Comparison of ENCODE assay signal across 19 cellular contexts in the genomic region with DNA sequence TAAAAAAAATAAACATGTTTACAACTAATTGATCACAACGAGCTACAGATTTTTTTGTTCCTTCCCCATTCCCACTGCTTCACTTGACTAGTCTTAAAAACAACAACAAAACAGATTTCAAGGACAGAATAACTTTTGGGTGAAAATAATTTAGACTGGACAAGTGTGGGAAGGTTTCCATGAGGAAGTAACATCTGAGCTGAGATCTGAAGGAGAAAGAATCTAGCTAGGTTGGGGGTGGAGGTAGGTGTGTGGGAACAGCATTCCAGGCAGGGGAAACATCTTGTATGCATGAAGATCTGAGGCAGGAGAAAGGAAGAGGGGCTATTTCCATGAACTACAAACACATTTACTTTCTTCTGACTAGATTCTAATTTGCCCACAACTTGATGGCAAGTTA. TPM values are rescaled to one million over a fixed set of nuclear protein-coding genes. Genes with fewer than 3 reads are reported as not detected.
DNase-seq lines count a peak whose midpoint lies in the region; ATAC-seq and TF ChIP-seq lines count a peak whose summit lies in the region.
"Had no signal": no experiment of that assay in that cellular context is flagged by ENCODE, and none has a peak within 500 bp of the region (broad histone marks: within the 10 kb centered on the region; RNA-seq: fewer than 3 reads in every experiment).

No MANE protein-coding gene starts in this region.

- ATAC-seq in activated T-helper 17 cell treated with anti-CD3 and anti-CD28 coated beads, Interleukin-2, amount 50 U/mL, for 72 hours (replicated peaks) = no peak

- H3K9me3 Mint-ChIP-seq in activated naive CD4-positive, alpha-beta T cell treated with anti-CD3 and anti-CD28 coated beads, Interleukin-2, amount 10 ng/mL, durations not matched to agents 7 days and 5 days = no peaks in the 10 kb centered on the region
- H3K9me3 Mint-ChIP-seq in activated T-helper 17 cell treated with anti-CD3 and anti-CD28 coated beads, Interleukin-2, amount 50 U/mL, for 72 hours = no peaks in the 10 kb centered on the region

- CTCF ChIA-PET in activated naive CD4-positive, alpha-beta T cell treated with anti-CD3 and anti-CD28 coated beads, Interleukin-2, amount 10 ng/mL, durations not matched to agents 7 days and 5 days (lab: Charles Lee) = interaction anchor here (0.9 to 4.3 kb wide), 10 partner anchors 9 to 447 kb away, joined by 3 to 20 read pairs (median 6); partner anchors contain the start of genes BRD7 and CNEP1R1
- CTCF ChIA-PET in GM10248 (lab: Yijun Ruan, JAX) = interaction anchor here (0.8 to 9.9 kb wide), 11 partner anchors 7 to 446 kb away, joined by 3 to 103 read pairs (median 13); partner anchors contain the start of genes BRD7 and CNEP1R1

- no peak overlapping the region for H2AK5ac ChIP-seq in mesendoderm (ENCODE audit: low read length)

- H2BK120ac ChIP-seq in mesendoderm (ENCODE audit: low read depth, low read length) = no peak overlapping the region

- H3K27ac Mint-ChIP-seq in activated naive CD4-positive, alpha-beta T cell treated with anti-CD3 and anti-CD28 coated beads, Interleukin-2, amount 10 ng/mL, durations not matched to agents 7 days and 5 days = peak overlapping the region; percentile 22
- H3K27ac Mint-ChIP-seq in activated T-helper 17 cell treated with anti-CD3 and anti-CD28 coated beads, Interleukin-2, amount 50 U/mL, for 72 hours = peak overlapping the region; percentile 84

- peaks cover 10% of the 10 kb centered on the region for H3K79me1 ChIP-seq in mesendoderm (ENCODE audit: low read length)

- no peak overlapping the region for H3K4me3 Mint-ChIP-seq in activated naive CD4-positive, alpha-beta T cell treated with anti-CD3 and anti-CD28 coated beads, Interleukin-2, amount 10 ng/mL, durations not matched to agents 7 days and 5 days
- peak overlapping the region; percentile 28 for H3K4me3 Mint-ChIP-seq in activated T-helper 17 cell treated with anti-CD3 and anti-CD28 coated beads, Interleukin-2, amount 50 U/mL, for 72 hours

- H3K27me3 ChIP-seq in mesendoderm (ENCODE audit: insufficient read depth, low read length, poor library complexity) = no peaks in the 10 kb centered on the region
- H3K27me3 ChIP-seq in tibial artery = no peaks in the 10 kb centered on the region
- H3K27me3 ChIP-seq: neutrophil, right atrium auricular region had no signal

- H3K9me3 ChIP-seq in tibial artery = no peaks in the 10 kb centered on the region
- H3K9me3 ChIP-seq: neutrophil, right atrium auricular region, SK-N-SH had no signal

- H3K27ac ChIP-seq in mesendoderm (ENCODE audit: low read depth, low read length) (no peak overlapping the region), tibial artery (peak overlapping the region; percentile 65 to 67)
- H3K27ac ChIP-seq: neutrophil, right atrium auricular region had no signal

- H4K5ac ChIP-seq in mesendoderm (ENCODE audit: low read length) = no peak overlapping the region

- H4K8ac ChIP-seq in mesendoderm (ENCODE audit: low read depth, low read length) = no peak overlapping the region

- H3K9ac ChIP-seq in mesendoderm (ENCODE audit: low read length) = no peak overlapping the region
- H3K9ac ChIP-seq: SK-N-SH had no signal

- H3K18ac ChIP-seq in mesendoderm (ENCODE audit: low read length) = no peak overlapping the region

- peaks cover 54% of the 10 kb centered on the region for H3K36me3 Mint-ChIP-seq in activated naive CD4-positive, alpha-beta T cell treated with anti-CD3 and anti-CD28 coated beads, Interleukin-2, amount 10 ng/mL, durations not matched to agents 7 days and 5 days
- peaks cover 93% of the 10 kb centered on the region for H3K36me3 Mint-ChIP-seq in activated T-helper 17 cell treated with anti-CD3 and anti-CD28 coated beads, Interleukin-2, amount 50 U/mL, for 72 hours (ENCODE audit: low read depth)

- no CpG with 5 or more reads among the region's 1 CpG for WGBS in mesendoderm (ENCODE audit: extremely low coverage, insufficient coverage, low lambda C conversion rate)

- DNase-seq in activated naive CD4-positive, alpha-beta T cell treated with anti-CD3 and anti-CD28 coated beads, Interleukin-2, amount 10 ng/mL, durations not matched to agents 7 days and 5 days = no peak
- DNase-seq in activated naive CD4-positive, alpha-beta T cell treated with anti-CD3 and anti-CD28 coated beads, Interleukin-2, amount 50 U/mL, for 16 hours = no peak
- DNase-seq in mesendoderm (peak; percentile 34), tibial artery (no peak), SW480 (ENCODE audit: low spot score) (no peak), NCI-H2227 (lab: John Stamatoyannopoulos, UW; ENCODE audit: unreplicated experiment) (no peak), GM10248 (ENCODE audit: extremely low spot score) (no peak)
- DNase-seq: activated CD8-positive, alpha-beta memory T cell treated with anti-CD3 and anti-CD28 coated beads for 24 hours; GOT3; midbrain; NCI-H187 treated with DMSO at 0.1 percent for 48 hours; NCI-H446 treated with DMSO at 0.1 percent for 48 hours; NK-92 treated with Interleukin-12 subunit alpha and Interleukin-12 subunit beta, amount 100 ng/mL, for 24 hours; SK-N-SH; stimulated activated naive CD4-positive, alpha-beta T cell had no signal

- H3K56ac ChIP-seq in mesendoderm (ENCODE audit: low read length) = no peak overlapping the region

- H3K4ac ChIP-seq in mesendoderm (ENCODE audit: low read depth, low read length) = no peak overlapping the region

- intact Hi-C loops in tibial artery (cut with DNase I; ENCODE audit: low total_unique reads) = loop anchor here (5.0 to 10.0 kb wide), 4 partner anchors 115 to 385 kb away; partner anchors contain the start of gene CYLD

- no peak overlapping the region for H3K23ac ChIP-seq in mesendoderm (ENCODE audit: low read length)

- no peak overlapping the region for H2BK15ac ChIP-seq in mesendoderm (replicated peaks; ENCODE audit: low read depth)

- no peak overlapping the region for H2BK5ac ChIP-seq in mesendoderm (ENCODE audit: low read length)

- TF ChIP-seq CTCF in tibial artery (IDR thresholded peaks at IDR 0.05) (no peak), GM10248 (IDR thresholded peaks at IDR 0.05; ENCODE audit: control extremely low read depth, extremely low read depth, low read depth, missing control alignments) (no peak)

- H3K36me3 ChIP-seq in mesendoderm (ENCODE audit: control insufficient read depth, insufficient read depth, low read length) (no peaks in the 10 kb centered on the region), tibial artery (peaks cover 0 to 19% (median 14%) of the 10 kb centered on the region in 3 donors)

- H3K4me1 Mint-ChIP-seq in activated naive CD4-positive, alpha-beta T cell treated with anti-CD3 and anti-CD28 coated beads, Interleukin-2, amount 10 ng/mL, durations not matched to agents 7 days and 5 days = peaks cover 25% of the 10 kb centered on the region
- peaks cover 24% of the 10 kb centered on the region for H3K4me1 Mint-ChIP-seq in activated T-helper 17 cell treated with anti-CD3 and anti-CD28 coated beads, Interleukin-2, amount 50 U/mL, for 72 hours

- POLR2A ChIA-PET in GM10248 (lab: Yijun Ruan, JAX) = no interaction called here

- H3K4me1 ChIP-seq in mesendoderm (ENCODE audit: control insufficient read depth, low read depth, low read length) (no peaks in the 10 kb centered on the region), tibial artery (peaks cover 0 to 61% (median 23%) of the 10 kb centered on the region in 4 donors)

- no peak overlapping the region for H3K4me2 ChIP-seq in mesendoderm (ENCODE audit: low read length)
- H3K4me2 ChIP-seq: SK-N-SH had no signal

- no peaks in the 10 kb centered on the region for H3K27me3 Mint-ChIP-seq in activated naive CD4-positive, alpha-beta T cell treated with anti-CD3 and anti-CD28 coated beads, Interleukin-2, amount 10 ng/mL, durations not matched to agents 7 days and 5 days
- no peaks in the 10 kb centered on the region for H3K27me3 Mint-ChIP-seq in activated T-helper 17 cell treated with anti-CD3 and anti-CD28 coated beads, Interleukin-2, amount 50 U/mL, for 72 hours

- H3K79me2 ChIP-seq in mesendoderm (ENCODE audit: control insufficient read depth, insufficient read depth, low read length) = peaks cover 16% of the 10 kb centered on the region

- H3K4me3 ChIP-seq in mesendoderm (ENCODE audit: low read length) (no peak overlapping the region), tibial artery (no peak overlapping the region)
- H3K4me3 ChIP-seq: coronary artery, right atrium auricular region had no signal

RNA-seq across cellular contexts. Expression of gene BRD7, which starts 9.2 kb away (rescaled TPM):
- total RNA-seq in activated T-helper 17 cell treated with anti-CD3 and anti-CD28 coated beads, Interleukin-2, amount 50 U/mL, for 72 hours = 10 to 100 TPM; 53.5 to 63.9 TPM
- 134 TPM for polyA plus RNA-seq in mesendoderm (2013, experiment 1 of 2)
- 139 TPM for polyA plus RNA-seq in mesendoderm (2013, experiment 2 of 2)
